ENCODE assay signal across 1 cellular context in the genomic region with DNA sequence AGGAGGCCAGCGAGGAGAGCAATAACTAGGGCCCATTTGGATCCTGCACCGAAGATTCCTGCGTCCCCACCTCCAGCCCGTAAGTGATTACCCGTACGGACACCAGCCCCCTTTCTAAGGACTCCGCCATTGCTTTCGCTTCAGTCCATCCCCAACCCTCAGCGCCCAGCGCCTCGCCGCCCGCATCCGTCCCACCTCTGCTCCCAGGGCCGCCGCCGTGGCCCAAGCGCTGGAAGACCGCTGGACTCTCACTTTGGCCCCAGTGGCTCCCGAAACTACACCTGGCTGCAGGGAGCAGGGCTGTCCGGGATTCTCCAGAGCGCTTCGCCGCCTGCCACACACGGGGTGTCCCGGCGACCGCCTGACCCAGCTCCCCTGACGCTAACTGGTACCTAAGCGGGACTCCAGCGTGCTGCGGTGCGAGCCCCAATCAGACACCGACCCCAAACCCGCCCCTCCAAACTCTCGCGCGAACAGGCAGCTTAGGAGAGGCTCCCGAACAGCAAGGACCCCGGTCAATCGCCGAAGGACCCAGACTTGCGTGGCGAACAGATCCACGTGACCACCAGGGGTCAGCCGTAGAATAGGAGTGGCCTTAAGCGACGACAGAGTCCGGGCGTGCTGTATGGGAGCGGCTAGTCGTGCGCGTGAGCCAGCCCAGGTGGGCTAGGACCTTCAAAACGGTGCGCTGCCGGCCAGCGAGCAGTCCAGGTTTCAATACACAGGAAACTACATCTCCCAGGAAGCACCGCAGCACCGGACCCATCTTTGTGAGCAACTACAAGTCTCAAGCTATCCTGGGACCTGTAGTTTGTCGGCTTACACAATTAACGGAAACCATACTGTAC.
TF ChIP-seq lines count a peak whose summit lies in the region.

A gene (minus strand): TSS at position 363 of the 848 bp plus-strand sequence. CDS start 771 bp downstream, outside the sequence.

TF ChIP-seq in K562, 482 proteins besides CTCF, POLR2A, EP300 and RAD21 (continued from another document):
- TF ChIP-seq, protein P1, sequence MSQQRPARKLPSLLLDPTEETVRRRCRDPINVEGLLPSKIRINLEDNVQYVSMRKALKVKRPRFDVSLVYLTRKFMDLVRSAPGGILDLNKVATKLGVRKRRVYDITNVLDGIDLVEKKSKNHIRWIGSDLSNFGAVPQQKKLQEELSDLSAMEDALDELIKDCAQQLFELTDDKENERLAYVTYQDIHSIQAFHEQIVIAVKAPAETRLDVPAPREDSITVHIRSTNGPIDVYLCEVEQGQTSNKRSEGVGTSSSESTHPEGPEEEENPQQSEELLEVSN (IDR thresholded peaks at IDR 0.05; ENCODE audit: borderline replicate concordance in 1 of 2, extremely low read depth in 1 of 2, insufficient read depth in 1 of 2, insufficient read length in 1 of 2, low read depth in 1 of 2, low read length in 1 of 2, poor library complexity in 1 of 2, severe bottlenecking in 1 of 2) = peak; percentile 72
- no peak for TF ChIP-seq ZNF830 (CRISPR knock-in tag; IDR thresholded peaks at IDR 0.05)
- TF ChIP-seq ZNF354B (CRISPR knock-in tag; IDR thresholded peaks at IDR 0.05) = no peak
- no peak for TF ChIP-seq HNRNPL (IDR thresholded peaks at IDR 0.05; ENCODE audit: low read depth, low read length)
- TF ChIP-seq, protein P2, sequence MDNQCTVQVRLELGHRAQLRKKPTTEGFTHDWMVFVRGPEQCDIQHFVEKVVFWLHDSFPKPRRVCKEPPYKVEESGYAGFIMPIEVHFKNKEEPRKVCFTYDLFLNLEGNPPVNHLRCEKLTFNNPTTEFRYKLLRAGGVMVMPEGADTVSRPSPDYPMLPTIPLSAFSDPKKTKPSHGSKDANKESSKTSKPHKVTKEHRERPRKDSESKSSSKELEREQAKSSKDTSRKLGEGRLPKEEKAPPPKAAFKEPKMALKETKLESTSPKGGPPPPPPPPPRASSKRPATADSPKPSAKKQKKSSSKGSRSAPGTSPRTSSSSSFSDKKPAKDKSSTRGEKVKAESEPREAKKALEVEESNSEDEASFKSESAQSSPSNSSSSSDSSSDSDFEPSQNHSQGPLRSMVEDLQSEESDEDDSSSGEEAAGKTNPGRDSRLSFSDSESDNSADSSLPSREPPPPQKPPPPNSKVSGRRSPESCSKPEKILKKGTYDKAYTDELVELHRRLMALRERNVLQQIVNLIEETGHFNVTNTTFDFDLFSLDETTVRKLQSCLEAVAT (IDR thresholded peaks at IDR 0.05) = no peak
- TF ChIP-seq NCOR1 (IDR thresholded peaks at IDR 0.05) = no peak
- no peak for TF ChIP-seq BRCA1 (IDR thresholded peaks at IDR 0.05)
- TF ChIP-seq BRCA1 (CRISPR knock-in tag; IDR thresholded peaks at IDR 0.05) = no peak
- TF ChIP-seq, protein P3, sequence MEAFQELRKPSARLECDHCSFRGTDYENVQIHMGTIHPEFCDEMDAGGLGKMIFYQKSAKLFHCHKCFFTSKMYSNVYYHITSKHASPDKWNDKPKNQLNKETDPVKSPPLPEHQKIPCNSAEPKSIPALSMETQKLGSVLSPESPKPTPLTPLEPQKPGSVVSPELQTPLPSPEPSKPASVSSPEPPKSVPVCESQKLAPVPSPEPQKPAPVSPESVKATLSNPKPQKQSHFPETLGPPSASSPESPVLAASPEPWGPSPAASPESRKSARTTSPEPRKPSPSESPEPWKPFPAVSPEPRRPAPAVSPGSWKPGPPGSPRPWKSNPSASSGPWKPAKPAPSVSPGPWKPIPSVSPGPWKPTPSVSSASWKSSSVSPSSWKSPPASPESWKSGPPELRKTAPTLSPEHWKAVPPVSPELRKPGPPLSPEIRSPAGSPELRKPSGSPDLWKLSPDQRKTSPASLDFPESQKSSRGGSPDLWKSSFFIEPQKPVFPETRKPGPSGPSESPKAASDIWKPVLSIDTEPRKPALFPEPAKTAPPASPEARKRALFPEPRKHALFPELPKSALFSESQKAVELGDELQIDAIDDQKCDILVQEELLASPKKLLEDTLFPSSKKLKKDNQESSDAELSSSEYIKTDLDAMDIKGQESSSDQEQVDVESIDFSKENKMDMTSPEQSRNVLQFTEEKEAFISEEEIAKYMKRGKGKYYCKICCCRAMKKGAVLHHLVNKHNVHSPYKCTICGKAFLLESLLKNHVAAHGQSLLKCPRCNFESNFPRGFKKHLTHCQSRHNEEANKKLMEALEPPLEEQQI (IDR thresholded peaks at IDR 0.05) = no peak
- peak; percentile 63; the same call in 1 of the 2 replicates for TF ChIP-seq BACH1 (tag; IDR thresholded peaks at IDR 0.05)
- TF ChIP-seq, protein P4, sequence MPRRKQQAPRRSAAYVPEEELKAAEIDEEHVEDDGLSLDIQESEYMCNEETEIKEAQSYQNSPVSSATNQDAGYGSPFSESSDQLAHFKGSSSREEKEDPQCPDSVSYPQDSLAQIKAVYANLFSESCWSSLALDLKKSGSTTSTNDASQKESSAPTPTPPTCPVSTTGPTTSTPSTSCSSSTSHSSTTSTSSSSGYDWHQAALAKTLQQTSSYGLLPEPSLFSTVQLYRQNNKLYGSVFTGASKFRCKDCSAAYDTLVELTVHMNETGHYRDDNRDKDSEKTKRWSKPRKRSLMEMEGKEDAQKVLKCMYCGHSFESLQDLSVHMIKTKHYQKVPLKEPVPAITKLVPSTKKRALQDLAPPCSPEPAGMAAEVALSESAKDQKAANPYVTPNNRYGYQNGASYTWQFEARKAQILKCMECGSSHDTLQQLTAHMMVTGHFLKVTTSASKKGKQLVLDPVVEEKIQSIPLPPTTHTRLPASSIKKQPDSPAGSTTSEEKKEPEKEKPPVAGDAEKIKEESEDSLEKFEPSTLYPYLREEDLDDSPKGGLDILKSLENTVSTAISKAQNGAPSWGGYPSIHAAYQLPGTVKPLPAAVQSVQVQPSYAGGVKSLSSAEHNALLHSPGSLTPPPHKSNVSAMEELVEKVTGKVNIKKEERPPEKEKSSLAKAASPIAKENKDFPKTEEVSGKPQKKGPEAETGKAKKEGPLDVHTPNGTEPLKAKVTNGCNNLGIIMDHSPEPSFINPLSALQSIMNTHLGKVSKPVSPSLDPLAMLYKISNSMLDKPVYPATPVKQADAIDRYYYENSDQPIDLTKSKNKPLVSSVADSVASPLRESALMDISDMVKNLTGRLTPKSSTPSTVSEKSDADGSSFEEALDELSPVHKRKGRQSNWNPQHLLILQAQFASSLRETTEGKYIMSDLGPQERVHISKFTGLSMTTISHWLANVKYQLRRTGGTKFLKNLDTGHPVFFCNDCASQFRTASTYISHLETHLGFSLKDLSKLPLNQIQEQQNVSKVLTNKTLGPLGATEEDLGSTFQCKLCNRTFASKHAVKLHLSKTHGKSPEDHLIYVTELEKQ (CRISPR knock-in tag; IDR thresholded peaks at IDR 0.05) = no peak
- TF ChIP-seq, protein P5, sequence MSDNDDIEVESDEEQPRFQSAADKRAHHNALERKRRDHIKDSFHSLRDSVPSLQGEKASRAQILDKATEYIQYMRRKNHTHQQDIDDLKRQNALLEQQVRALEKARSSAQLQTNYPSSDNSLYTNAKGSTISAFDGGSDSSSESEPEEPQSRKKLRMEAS (CRISPR knock-in tag; IDR thresholded peaks at IDR 0.05) = peak; percentile 92
- TF ChIP-seq SRSF7 (optimal IDR thresholded peaks at IDR 0.05; ENCODE audit: low read depth, low read length) = no peak
- TF ChIP-seq, protein P6, sequence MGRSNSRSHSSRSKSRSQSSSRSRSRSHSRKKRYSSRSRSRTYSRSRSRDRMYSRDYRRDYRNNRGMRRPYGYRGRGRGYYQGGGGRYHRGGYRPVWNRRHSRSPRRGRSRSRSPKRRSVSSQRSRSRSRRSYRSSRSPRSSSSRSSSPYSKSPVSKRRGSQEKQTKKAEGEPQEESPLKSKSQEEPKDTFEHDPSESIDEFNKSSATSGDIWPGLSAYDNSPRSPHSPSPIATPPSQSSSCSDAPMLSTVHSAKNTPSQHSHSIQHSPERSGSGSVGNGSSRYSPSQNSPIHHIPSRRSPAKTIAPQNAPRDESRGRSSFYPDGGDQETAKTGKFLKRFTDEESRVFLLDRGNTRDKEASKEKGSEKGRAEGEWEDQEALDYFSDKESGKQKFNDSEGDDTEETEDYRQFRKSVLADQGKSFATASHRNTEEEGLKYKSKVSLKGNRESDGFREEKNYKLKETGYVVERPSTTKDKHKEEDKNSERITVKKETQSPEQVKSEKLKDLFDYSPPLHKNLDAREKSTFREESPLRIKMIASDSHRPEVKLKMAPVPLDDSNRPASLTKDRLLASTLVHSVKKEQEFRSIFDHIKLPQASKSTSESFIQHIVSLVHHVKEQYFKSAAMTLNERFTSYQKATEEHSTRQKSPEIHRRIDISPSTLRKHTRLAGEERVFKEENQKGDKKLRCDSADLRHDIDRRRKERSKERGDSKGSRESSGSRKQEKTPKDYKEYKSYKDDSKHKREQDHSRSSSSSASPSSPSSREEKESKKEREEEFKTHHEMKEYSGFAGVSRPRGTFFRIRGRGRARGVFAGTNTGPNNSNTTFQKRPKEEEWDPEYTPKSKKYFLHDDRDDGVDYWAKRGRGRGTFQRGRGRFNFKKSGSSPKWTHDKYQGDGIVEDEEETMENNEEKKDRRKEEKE (IDR thresholded peaks at IDR 0.05; ENCODE audit: borderline replicate concordance in 1 of 2, control insufficient read depth in 1 of 2, low read depth in 2 of 2, low read length in 1 of 2) = no peak
- peak; percentile 60; the same call in 1 of the 2 replicates for TF ChIP-seq FOXP1 (CRISPR knock-in tag; IDR thresholded peaks at IDR 0.05)
- TF ChIP-seq, protein P7, sequence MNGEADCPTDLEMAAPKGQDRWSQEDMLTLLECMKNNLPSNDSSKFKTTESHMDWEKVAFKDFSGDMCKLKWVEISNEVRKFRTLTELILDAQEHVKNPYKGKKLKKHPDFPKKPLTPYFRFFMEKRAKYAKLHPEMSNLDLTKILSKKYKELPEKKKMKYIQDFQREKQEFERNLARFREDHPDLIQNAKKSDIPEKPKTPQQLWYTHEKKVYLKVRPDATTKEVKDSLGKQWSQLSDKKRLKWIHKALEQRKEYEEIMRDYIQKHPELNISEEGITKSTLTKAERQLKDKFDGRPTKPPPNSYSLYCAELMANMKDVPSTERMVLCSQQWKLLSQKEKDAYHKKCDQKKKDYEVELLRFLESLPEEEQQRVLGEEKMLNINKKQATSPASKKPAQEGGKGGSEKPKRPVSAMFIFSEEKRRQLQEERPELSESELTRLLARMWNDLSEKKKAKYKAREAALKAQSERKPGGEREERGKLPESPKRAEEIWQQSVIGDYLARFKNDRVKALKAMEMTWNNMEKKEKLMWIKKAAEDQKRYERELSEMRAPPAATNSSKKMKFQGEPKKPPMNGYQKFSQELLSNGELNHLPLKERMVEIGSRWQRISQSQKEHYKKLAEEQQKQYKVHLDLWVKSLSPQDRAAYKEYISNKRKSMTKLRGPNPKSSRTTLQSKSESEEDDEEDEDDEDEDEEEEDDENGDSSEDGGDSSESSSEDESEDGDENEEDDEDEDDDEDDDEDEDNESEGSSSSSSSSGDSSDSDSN (IDR thresholded peaks at IDR 0.05; ENCODE audit: borderline replicate concordance in 1 of 2, low read depth in 2 of 2, low read length in 2 of 2) = no peak
- no peak for TF ChIP-seq ZNF696 (CRISPR knock-in tag; conservative IDR thresholded peaks at IDR 0.05)
- peak; percentile 95 for TF ChIP-seq EP400 (IDR thresholded peaks at IDR 0.05)
- TF ChIP-seq, protein P8, sequence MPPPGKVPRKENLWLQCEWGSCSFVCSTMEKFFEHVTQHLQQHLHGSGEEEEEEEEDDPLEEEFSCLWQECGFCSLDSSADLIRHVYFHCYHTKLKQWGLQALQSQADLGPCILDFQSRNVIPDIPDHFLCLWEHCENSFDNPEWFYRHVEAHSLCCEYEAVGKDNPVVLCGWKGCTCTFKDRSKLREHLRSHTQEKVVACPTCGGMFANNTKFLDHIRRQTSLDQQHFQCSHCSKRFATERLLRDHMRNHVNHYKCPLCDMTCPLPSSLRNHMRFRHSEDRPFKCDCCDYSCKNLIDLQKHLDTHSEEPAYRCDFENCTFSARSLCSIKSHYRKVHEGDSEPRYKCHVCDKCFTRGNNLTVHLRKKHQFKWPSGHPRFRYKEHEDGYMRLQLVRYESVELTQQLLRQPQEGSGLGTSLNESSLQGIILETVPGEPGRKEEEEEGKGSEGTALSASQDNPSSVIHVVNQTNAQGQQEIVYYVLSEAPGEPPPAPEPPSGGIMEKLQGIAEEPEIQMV (tag; conservative IDR thresholded peaks at IDR 0.05; ENCODE audit: low read depth) = 0 out of 2 replicates have a peak, but pooled peaks have one; percentile 43
- no peak for TF ChIP-seq ZZZ3 (IDR thresholded peaks at IDR 0.05)
- TF ChIP-seq PHF8 (IDR thresholded peaks at IDR 0.05; ENCODE audit: borderline replicate concordance, low read length) = peak; percentile 85; the same call in 1 of the 2 replicates
- peak; percentile 69 for TF ChIP-seq POLR2H (tag; IDR thresholded peaks at IDR 0.05; ENCODE audit: low read depth)
- TF ChIP-seq L3MBTL2 (IDR thresholded peaks at IDR 0.05) = peak; percentile 85
- peak; percentile 76; the same call in 1 of the 2 replicates for TF ChIP-seq ZNF644 (tag; IDR thresholded peaks at IDR 0.05; ENCODE audit: low read depth)
- TF ChIP-seq ZNF586 (CRISPR knock-in tag; conservative IDR thresholded peaks at IDR 0.05) = no peak
- TF ChIP-seq ESRRA (IDR thresholded peaks at IDR 0.05; ENCODE audit: borderline replicate concordance, low read depth) = 0 out of 2 replicates have a peak, but pooled peaks have one; percentile 24
- TF ChIP-seq PRPF4 (IDR thresholded peaks at IDR 0.05; ENCODE audit: insufficient read depth, low read depth, low read length, poor library complexity, severe bottlenecking) = no peak
- TF ChIP-seq TAF15 (IDR thresholded peaks at IDR 0.05; ENCODE audit: low read depth, low read length) = no peak
- no peak for TF ChIP-seq HOXB6 (CRISPR knock-in tag; IDR thresholded peaks at IDR 0.05; ENCODE audit: borderline replicate concordance)
- no peak for TF ChIP-seq ELF1 (tag; IDR thresholded peaks at IDR 0.05)
- peak; percentile 94 for TF ChIP-seq ZNF197 (CRISPR knock-in tag; IDR thresholded peaks at IDR 0.05; ENCODE audit: low read depth)
- no peak for TF ChIP-seq EHMT2 (IDR thresholded peaks at IDR 0.05)
- TF ChIP-seq LCOR (CRISPR knock-in tag; IDR thresholded peaks at IDR 0.05) = peak; percentile 90
